In genomic region chr17:12421077-12421476, GRCh38 we compare ENCODE assay signal across 23 cellular contexts.
DNase-seq lines count a peak whose midpoint lies in the region; ATAC-seq and TF ChIP-seq lines count a peak whose summit lies in the region.
"Had no signal": no experiment of that assay in that cellular context is flagged by ENCODE, and none has a peak within 500 bp of the region (broad histone marks: within the 10 kb centered on the region; RNA-seq: fewer than 3 reads in every experiment).

No MANE protein-coding gene starts in this region.

- CTCF ChIA-PET in activated CD8-positive, alpha-beta T cell treated with anti-CD3 and anti-CD28 coated beads for 36 hours (lab: Charles Lee) = no interaction called here

- ATAC-seq in activated CD8-positive, alpha-beta T cell treated with anti-CD3 and anti-CD28 coated beads for 36 hours = no peak
- ATAC-seq: A549, HCT116 had no signal

- no peak overlapping the region for H4K91ac ChIP-seq in neuronal stem cell (ENCODE audit: low read depth, low read length, poor library complexity)

- H3K9ac ChIP-seq in SU-DHL-6 (ENCODE audit: low read length) (0 out of 2 replicates have a peak overlapping the region, but pooled peaks have one; percentile 14), neuronal stem cell (ENCODE audit: low read depth, low read length, poor library complexity) (no peak overlapping the region)
- H3K9ac ChIP-seq: BLaER1 treated with 17β-estradiol and CSF1 and Interleukin-3, amounts not matched to agents 10 nM and 100 nM had no signal

- no peaks in the 10 kb centered on the region for H3K4me1 Mint-ChIP-seq in activated CD8-positive, alpha-beta T cell treated with anti-CD3 and anti-CD28 coated beads for 36 hours (ENCODE audit: low read depth)
- H3K4me1 Mint-ChIP-seq: CD4-positive, alpha-beta memory T cell had no signal

- no peaks in the 10 kb centered on the region for H3K36me3 Mint-ChIP-seq in activated CD8-positive, alpha-beta T cell treated with anti-CD3 and anti-CD28 coated beads for 36 hours (ENCODE audit: low read depth)
- H3K36me3 Mint-ChIP-seq: CD4-positive, alpha-beta memory T cell had no signal

- H2BK12ac ChIP-seq in neuronal stem cell (ENCODE audit: low read length) = no peak overlapping the region

- H3K4me2 ChIP-seq in SU-DHL-6 (ENCODE audit: low read depth, low read length, poor library complexity, severe bottlenecking) = peak overlapping the region; percentile 42
- no peak overlapping the region for H3K4me2 ChIP-seq in neuronal stem cell (ENCODE audit: insufficient read depth, low read length, poor library complexity, severe bottlenecking)
- H3K4me2 ChIP-seq: A549 had no signal

- H2AFZ ChIP-seq in SU-DHL-6 (ENCODE audit: low read depth, low read length, severe bottlenecking) (peak overlapping the region; percentile 91), neuronal stem cell (ENCODE audit: low read length) (peak overlapping the region; percentile 51)

- no peaks in the 10 kb centered on the region for H3K79me2 ChIP-seq in SU-DHL-6 (ENCODE audit: insufficient read depth, low read length)

- H3K27ac ChIP-seq in SU-DHL-6 (ENCODE audit: low read depth, low read length) (no peak overlapping the region), esophagus squamous epithelium (peak overlapping the region in 3 of 4 donors; percentile 38 to 67 (median 66)), neuronal stem cell (replicated peaks; ENCODE audit: low read length) (no peak overlapping the region), thyroid gland (peak overlapping the region; percentile 26 to 58 (median 48))
- H3K27ac ChIP-seq: BLaER1 treated with 17β-estradiol and CSF1 and Interleukin-3, amounts not matched to agents 10 nM and 100 nM had no signal

- H3K36me3 ChIP-seq in SU-DHL-6 (ENCODE audit: low read length) = no peaks in the 10 kb centered on the region
- no peaks in the 10 kb centered on the region for H3K36me3 ChIP-seq in esophagus squamous epithelium
- no peaks in the 10 kb centered on the region for H3K36me3 ChIP-seq in neuronal stem cell (replicated peaks in 1 of 2; ENCODE audit: control insufficient read depth in 2 of 2, insufficient read depth in 2 of 2, low read length in 2 of 2)
- H3K36me3 ChIP-seq in thyroid gland = no peaks in the 10 kb centered on the region
- H3K36me3 ChIP-seq: BLaER1 treated with 17β-estradiol and CSF1 and Interleukin-3, amounts not matched to agents 10 nM and 100 nM; SJSA1 had no signal

- TF ChIP-seq CTCF in SU-DHL-6 (IDR thresholded peaks at IDR 0.05; ENCODE audit: insufficient read depth, low read length, poor library complexity, severe bottlenecking) (no peak), esophagus squamous epithelium (IDR thresholded peaks at IDR 0.05) (no peak), thyroid gland (IDR thresholded peaks at IDR 0.05) (no peak)
- TF ChIP-seq CTCF in activated CD8-positive, alpha-beta T cell treated with anti-CD3 and anti-CD28 coated beads for 36 hours (IDR thresholded peaks at IDR 0.05) = no peak

- no peaks in the 10 kb centered on the region for H3K27me3 Mint-ChIP-seq in activated CD8-positive, alpha-beta T cell treated with anti-CD3 and anti-CD28 coated beads for 36 hours

- no peak overlapping the region for H3K14ac ChIP-seq in neuronal stem cell (ENCODE audit: low read length)

- H2BK15ac ChIP-seq in neuronal stem cell (ENCODE audit: low read length) = no peak overlapping the region

- peaks cover 0 to 8% (median 4%) of the 10 kb centered on the region in 3 donors for H3K4me1 ChIP-seq in esophagus squamous epithelium
- no peaks in the 10 kb centered on the region for H3K4me1 ChIP-seq in neuronal stem cell (ENCODE audit: control insufficient read depth in 2 of 2, insufficient read depth in 1 of 2, low read depth in 1 of 2, low read length in 2 of 2)
- H3K4me1 ChIP-seq in thyroid gland = peaks cover 27 to 33% of the 10 kb centered on the region in 2 donors
- H3K4me1 ChIP-seq: A549 had no signal

- no peak overlapping the region for H3K4me3 Mint-ChIP-seq in activated CD8-positive, alpha-beta T cell treated with anti-CD3 and anti-CD28 coated beads for 36 hours
- H3K4me3 Mint-ChIP-seq: CD4-positive, alpha-beta memory T cell had no signal

- H2BK120ac ChIP-seq in neuronal stem cell (ENCODE audit: low read depth, low read length) = no peak overlapping the region

- no peak overlapping the region for H3K18ac ChIP-seq in neuronal stem cell (ENCODE audit: low read length)

- no peak overlapping the region for H3K4me3 ChIP-seq in SU-DHL-6 (ENCODE audit: insufficient read depth, low read length, poor library complexity, severe bottlenecking)
- no peak overlapping the region for H3K4me3 ChIP-seq in esophagus squamous epithelium
- H3K4me3 ChIP-seq in neuronal stem cell (ENCODE audit: low read length in 2 of 2) = no peak overlapping the region
- no peak overlapping the region for H3K4me3 ChIP-seq in thyroid gland (replicated peaks in 1 of 3)
- H3K4me3 ChIP-seq: A549; BLaER1 treated with 17β-estradiol and CSF1 and Interleukin-3, amounts not matched to agents 10 nM and 100 nM; SJSA1 had no signal

- no peaks in the 10 kb centered on the region for H3K9me2 ChIP-seq in SU-DHL-6 (replicated peaks; ENCODE audit: insufficient read depth, low read length)

- intact Hi-C loops in esophagus squamous epithelium (cut with DNase I) = no loop called here
- intact Hi-C loops in thyroid gland (cut with DNase I) = no loop called here
- intact Hi-C loops in activated CD8-positive, alpha-beta T cell treated with anti-CD3 and anti-CD28 coated beads for 36 hours (cut with micrococcal nuclease) = loop anchor here (10.0 kb wide), 1 partner anchor 56 kb away; no protein-coding TSS in a partner anchor

- no peaks in the 10 kb centered on the region for H3K27me3 ChIP-seq in SU-DHL-6 (ENCODE audit: low read length)
- H3K27me3 ChIP-seq in esophagus squamous epithelium = no peaks in the 10 kb centered on the region
- no peaks in the 10 kb centered on the region for H3K27me3 ChIP-seq in neuronal stem cell (ENCODE audit: control insufficient read depth in 3 of 3, insufficient read depth in 3 of 3, low read depth in 1 of 3, low read length in 3 of 3)
- H3K27me3 ChIP-seq in thyroid gland = no peaks in the 10 kb centered on the region
- H3K27me3 ChIP-seq: BLaER1 treated with 17β-estradiol and CSF1 and Interleukin-3, amounts not matched to agents 10 nM and 100 nM; SJSA1 had no signal

- H3K9me3 Mint-ChIP-seq in activated CD8-positive, alpha-beta T cell treated with anti-CD3 and anti-CD28 coated beads for 36 hours = peaks cover 19% of the 10 kb centered on the region

- no peak overlapping the region for H3K27ac Mint-ChIP-seq in activated CD8-positive, alpha-beta T cell treated with anti-CD3 and anti-CD28 coated beads for 36 hours
- H3K27ac Mint-ChIP-seq: CD4-positive, alpha-beta memory T cell had no signal

- no peaks in the 10 kb centered on the region for H3K79me1 ChIP-seq in neuronal stem cell (ENCODE audit: low read depth, low read length)

- DNase-seq in esophagus squamous epithelium (lab: John Stamatoyannopoulos, UW) (no peak), neuronal stem cell (ENCODE audit: low spot score) (no peak), thyroid gland (no peak), NCI-H69 (lab: John Stamatoyannopoulos, UW) (no peak)
- DNase-seq in stimulated activated CD4-positive, alpha-beta T cell treated with anti-CD3 and anti-CD28 coated beads, Interleukin-1b, Interleukin-23, amount 100 ng/mL, for 48 hours = no peak
- DNase-seq in activated CD8-positive, alpha-beta T cell treated with anti-CD3 and anti-CD28 coated beads for 36 hours = no peak
- DNase-seq: AML-193; CD4-positive, alpha-beta memory T cell; COR-L47; Karpas-422; NCI-H1092 treated with DMSO at 0.1 percent for 48 hours; NCI-H1436; NCI-H187; NCI-H2171 treated with DMSO at 0.1 percent for 48 hours; NCI-H345; NCI-H510A treated with DMSO at 0.1 percent for 48 hours; NCI-H774; Right ventricle myocardium superior had no signal

- no peak overlapping the region for H2BK5ac ChIP-seq in neuronal stem cell (ENCODE audit: low read length)

- H3K4ac ChIP-seq in neuronal stem cell (ENCODE audit: low read length) = no peak overlapping the region

- POLR2A ChIA-PET in activated CD8-positive, alpha-beta T cell treated with anti-CD3 and anti-CD28 coated beads for 36 hours (lab: Charles Lee) = no interaction called here

- no peak for TF ChIP-seq POLR2A in esophagus squamous epithelium (IDR thresholded peaks at IDR 0.05)
- TF ChIP-seq POLR2A in thyroid gland (IDR thresholded peaks at IDR 0.05) = no peak

- H3F3A ChIP-seq in SU-DHL-6 (ENCODE audit: insufficient read depth) = no peaks in the 10 kb centered on the region

- H2AK5ac ChIP-seq in neuronal stem cell (ENCODE audit: low read depth, low read length) = no peak overlapping the region

- H4K20me1 ChIP-seq in SU-DHL-6 (ENCODE audit: low read depth, low read length) = no peaks in the 10 kb centered on the region
- H4K20me1 ChIP-seq: BLaER1 treated with 17β-estradiol and CSF1 and Interleukin-3, amounts not matched to agents 10 nM and 100 nM had no signal

- H4K8ac ChIP-seq in neuronal stem cell (ENCODE audit: low read depth, low read length) = no peak overlapping the region

- H3K9me3 ChIP-seq in SU-DHL-6 (ENCODE audit: insufficient read depth, low read length) = no peaks in the 10 kb centered on the region
- H3K9me3 ChIP-seq in esophagus squamous epithelium = peaks cover 0 to 10% (median 0%) of the 10 kb centered on the region in 3 donors
- H3K9me3 ChIP-seq in neuronal stem cell (replicated peaks in 1 of 2; ENCODE audit: control insufficient read depth in 2 of 2, insufficient read depth in 1 of 2, low read depth in 1 of 2, low read length in 2 of 2) = no peaks in the 10 kb centered on the region
- H3K9me3 ChIP-seq in thyroid gland = no peaks in the 10 kb centered on the region
- H3K9me3 ChIP-seq: A549, SJSA1 had no signal

- WGBS in esophagus squamous epithelium, 2 donors = 36 to 44% methylated on average over 5 of the region's 5 CpGs
- WGBS in neuronal stem cell (ENCODE audit: extremely low coverage in 2 of 2, insufficient read length in 2 of 2, insufficient replicate concordance in 1 of 2), 2 donors = no CpG with 5 or more reads among the region's 5 CpGs
- 55 to 59% methylated on average over 5 of the region's 5 CpGs for WGBS in thyroid gland, 2 donors

- no peak overlapping the region for H3K23ac ChIP-seq in neuronal stem cell (ENCODE audit: low read depth, low read length, poor library complexity)

Comparison
In these comparisons a context has a peak if more than half of its experiments do, and no peak if none do; other contexts are left out.
1. H3K27ac ChIP-seq: peak in esophagus squamous epithelium (3 of 4) and thyroid gland (3 of 3); none in SU-DHL-6 (single experiment) and neuronal stem cell (single experiment).